ENCODE assay signal across 8 cellular contexts in genomic region chr2:219219113-219219696, GRCh38. TPM values are rescaled to one million over a fixed set of nuclear protein-coding genes. Genes with fewer than 3 reads are reported as not detected.
DNase-seq lines count a peak whose midpoint lies in the region; ATAC-seq and TF ChIP-seq lines count a peak whose summit lies in the region.

No MANE protein-coding gene starts in this region.

- peak overlapping the region; percentile 98 for H3K4me2 ChIP-seq in mammary epithelial cell (ENCODE audit: insufficient read depth, low read depth, low read length)

- no peaks in the 10 kb centered on the region for H3K9me3 ChIP-seq in left ventricle myocardium inferior (replicated peaks)
- H3K9me3 ChIP-seq in mammary epithelial cell (replicated peaks; ENCODE audit: insufficient read depth, low read length), result no peaks in the 10 kb centered on the region
- no peaks in the 10 kb centered on the region for H3K9me3 ChIP-seq in mesodermal cell (ENCODE audit: control insufficient read depth, low read length)
- no peaks in the 10 kb centered on the region for H3K9me3 ChIP-seq in vagina

- WGBS in mammary epithelial cell (ENCODE audit: low coverage, missing lambda C conversion rate), result 57% methylated on average over 28 of the region's 33 CpGs
- 49 to 57% methylated on average over 25 to 32 of the region's 33 CpGs for WGBS in mesodermal cell (ENCODE audit: insufficient coverage in 2 of 2), 2 experiments

- dilution Hi-C loops in mammary epithelial cell (cut with HindIII; ENCODE audit: low sequenced_read_pairs), result no loop called here

- no peak for ATAC-seq in left cardiac atrium
- ATAC-seq in GM21576 (IDR thresholded peaks at IDR 0.05; ENCODE audit: unreplicated experiment), result no peak

- H3K9ac ChIP-seq in mammary epithelial cell (ENCODE audit: insufficient read depth, low read length), result no peak overlapping the region

- H3K4me3 ChIP-seq in left ventricle myocardium inferior, result peak overlapping the region; percentile 75
- H3K4me3 ChIP-seq in mammary epithelial cell (replicated peaks in 1 of 3; ENCODE audit: insufficient read depth in 1 of 3, low read depth in 2 of 3, low read length in 3 of 3), result no peak overlapping the region
- H3K4me3 ChIP-seq in mesodermal cell (ENCODE audit: extremely low read depth, insufficient read depth, low read length, poor library complexity, severe bottlenecking), result peak overlapping the region; percentile 52
- H3K4me3 ChIP-seq in vagina, result peak overlapping the region; percentile 45 to 60

- no peak for TF ChIP-seq CTCF in left ventricle myocardium inferior (IDR thresholded peaks at IDR 0.05; ENCODE audit: borderline replicate concordance)
- no peak for TF ChIP-seq CTCF in mammary epithelial cell (conservative IDR thresholded peaks at IDR 0.05 in 1 of 2, IDR thresholded peaks at IDR 0.05 in 1 of 2; ENCODE audit: extremely low read depth in 1 of 2, insufficient read depth in 1 of 2, low read depth in 1 of 2, low read length in 2 of 2)
- no peak for TF ChIP-seq CTCF in vagina (IDR thresholded peaks at IDR 0.05)

- no peaks in the 10 kb centered on the region for H4K20me1 ChIP-seq in mammary epithelial cell (ENCODE audit: insufficient read depth, low read length)

- CTCF ChIA-PET in mammary epithelial cell (lab: Charles Lee; ENCODE audit: low non-redundant PET), result no interaction called here

- DNase-seq in left ventricle myocardium inferior (no peak), left cardiac atrium (no peak), mammary epithelial cell (no peak), vagina (ENCODE audit: extremely low spot score in 2 of 2) (no peak), kidney tubule cell (ENCODE audit: low spot score) (no peak), posterior vena cava (ENCODE audit: low spot score) (no peak)

- H3K27me3 ChIP-seq in left ventricle myocardium inferior (ENCODE audit: low read depth) (no peaks in the 10 kb centered on the region), mammary epithelial cell (ENCODE audit: insufficient read depth, low read length) (no peaks in the 10 kb centered on the region), vagina (no peaks in the 10 kb centered on the region)

- no peak for TF ChIP-seq POLR2A in vagina (IDR thresholded peaks at IDR 0.05)

- intact Hi-C loops in left ventricle myocardium inferior (cut with micrococcal nuclease), result no loop called here
- intact Hi-C loops in left cardiac atrium (cut with DNase I), result loop anchor here (5.0 kb wide), 1 partner anchor 42 kb away; the partner anchor contains the start of genes CNPPD1 (in 2 of the 2) and RETREG2 (in 2 of the 2)
- intact Hi-C loops in mammary epithelial cell (cut with micrococcal nuclease), result loop anchor here (1.0 to 2.0 kb wide), 3 partner anchors 10 to 42 kb away; partner anchors contain the start of genes ANKZF1, ATG9A, CNPPD1 and TUBA4A
- intact Hi-C loops in vagina (cut with DNase I), result loop anchor here (2.0 kb wide), 1 partner anchor 42 kb away; the partner anchor contains the start of gene CNPPD1
- intact Hi-C loops in posterior vena cava (cut with DNase I), result loop anchor here in 1 of 2 donors (5.0 kb wide), 1 partner anchor 42 kb away; the partner anchor contains the start of genes CNPPD1 and RETREG2

- H3K27ac ChIP-seq in left ventricle myocardium inferior (replicated peaks) (peak overlapping the region; percentile 98), mammary epithelial cell (ENCODE audit: insufficient read depth, low read depth, low read length) (no peak overlapping the region), mesodermal cell (ENCODE audit: low read depth, low read length, severe bottlenecking) (peak overlapping the region; percentile 96), vagina (peak overlapping the region; percentile 84)

- no peaks in the 10 kb centered on the region for H3K79me2 ChIP-seq in mammary epithelial cell (ENCODE audit: insufficient read depth, low read length)

- H3K4me1 ChIP-seq in left ventricle myocardium inferior (peaks cover 40% of the 10 kb centered on the region), mammary epithelial cell (ENCODE audit: insufficient read depth, low read length) (peaks cover 21% of the 10 kb centered on the region), mesodermal cell (ENCODE audit: control insufficient read depth, insufficient read depth, low read length, poor library complexity, severe bottlenecking) (peaks cover 7% of the 10 kb centered on the region), vagina (peaks cover 40% of the 10 kb centered on the region)

- peak overlapping the region; percentile 64 for H2AFZ ChIP-seq in mammary epithelial cell (ENCODE audit: low read depth, low read length)

- TSS peak; percentile 35 for BruUV-seq in mammary epithelial cell (replicated peaks; lab: Mats Ljungman, UMichigan)

- in situ Hi-C loops in mammary epithelial cell (cut with MboI; ENCODE audit: low sequenced_read_pairs in 2 of 2), result no loop called here

- peaks cover 67% of the 10 kb centered on the region for H3K36me3 ChIP-seq in left ventricle myocardium inferior
- peaks cover 17% of the 10 kb centered on the region for H3K36me3 ChIP-seq in mammary epithelial cell (ENCODE audit: insufficient read depth, low read length)
- H3K36me3 ChIP-seq in mesodermal cell (ENCODE audit: control insufficient read depth, insufficient read depth, low read length), result peaks cover 56% of the 10 kb centered on the region
- peaks cover 2 to 67% of the 10 kb centered on the region in 2 donors for H3K36me3 ChIP-seq in vagina

RNA-seq across cellular contexts. Expression of gene ABCB6, which starts 0.4 kb away (rescaled TPM):
- 21.5 TPM for total RNA-seq in left ventricle myocardium inferior
- 10 to 100 TPM; 14.2 to 23.0 TPM for total RNA-seq in left cardiac atrium
- 10 to 100 TPM in 1 of 2 donors, 1 to 10 TPM in 1; 9.6 to 15.7 TPM for total RNA-seq in mammary epithelial cell
- polyA plus RNA-seq in mammary epithelial cell, result 10.7 TPM
- 14.1 TPM for polyA minus RNA-seq in mammary epithelial cell
- 11.7 TPM for polyA plus RNA-seq in mesodermal cell (2013, experiment 1 of 2)
- 11.0 TPM for polyA plus RNA-seq in mesodermal cell (2013, experiment 2 of 2)
- total RNA-seq in vagina, result 23.8 TPM
- total RNA-seq in posterior vena cava, result 10 to 100 TPM; 16.0 to 24.2 TPM

RNA-seq across cellular contexts. Expression of gene ATG9A, which starts 10.2 kb away (rescaled TPM):
- total RNA-seq in left ventricle myocardium inferior (78.2 TPM), left cardiac atrium (10 to 100 TPM; 69.0 to 74.4 TPM), mammary epithelial cell (10 to 100 TPM; 60.4 to 74.5 TPM), vagina (62.4 TPM), posterior vena cava (10 to 100 TPM; 28.5 to 38.5 TPM)
- polyA plus RNA-seq in mammary epithelial cell, result 59.0 TPM
- 146 TPM for polyA minus RNA-seq in mammary epithelial cell
- polyA plus RNA-seq in mesodermal cell (2013, experiment 1 of 2), result 47.8 TPM
- polyA plus RNA-seq in mesodermal cell (2013, experiment 2 of 2), result 41.2 TPM

RNA-seq across cellular contexts. Expression of gene ANKZF1, which starts 10.4 kb away (rescaled TPM):
- total RNA-seq in left ventricle myocardium inferior (29.8 TPM), left cardiac atrium (10 to 100 TPM; 16.0 to 20.3 TPM), mammary epithelial cell (10 to 100 TPM; 29.2 to 52.9 TPM), vagina (98.7 TPM), posterior vena cava (10 to 100 TPM; 11.5 to 24.2 TPM)
- 32.4 TPM for polyA plus RNA-seq in mammary epithelial cell
- polyA minus RNA-seq in mammary epithelial cell, result 34.0 TPM
- polyA plus RNA-seq in mesodermal cell (2013, experiment 1 of 2), result 44.8 TPM
- polyA plus RNA-seq in mesodermal cell (2013, experiment 2 of 2), result 41.9 TPM

RNA-seq across cellular contexts. Expression of gene ZFAND2B, which starts 12.6 kb away (rescaled TPM):
- total RNA-seq in left ventricle myocardium inferior, result 19.7 TPM
- 10 to 100 TPM; 21.2 to 26.5 TPM for total RNA-seq in left cardiac atrium
- 10 to 100 TPM; 23.7 to 33.8 TPM for total RNA-seq in mammary epithelial cell
- polyA plus RNA-seq in mammary epithelial cell, result 32.0 TPM
- polyA minus RNA-seq in mammary epithelial cell, result 41.3 TPM
- polyA plus RNA-seq in mesodermal cell (2013, experiment 1 of 2), result 28.8 TPM
- 24.8 TPM for polyA plus RNA-seq in mesodermal cell (2013, experiment 2 of 2)
- total RNA-seq in vagina, result 52.1 TPM
- total RNA-seq in posterior vena cava, result 10 to 100 TPM; 33.8 to 34.7 TPM

RNA-seq across cellular contexts. Expression of gene GLB1L, which starts 26.0 kb away (rescaled TPM):
- total RNA-seq in left ventricle myocardium inferior (1.7 TPM), left cardiac atrium (1 to 10 TPM; 4.7 to 4.9 TPM), mammary epithelial cell (10 to 100 TPM in 1 of 2 donors, 1 to 10 TPM in 1; 5.5 to 21.8 TPM), vagina (22.8 TPM), posterior vena cava (1 to 10 TPM; 5.3 to 7.5 TPM)
- polyA plus RNA-seq in mammary epithelial cell, result 6.2 TPM
- 3.6 TPM for polyA minus RNA-seq in mammary epithelial cell
- 5.2 TPM for polyA plus RNA-seq in mesodermal cell (2013, experiment 1 of 2)
- polyA plus RNA-seq in mesodermal cell (2013, experiment 2 of 2), result 7.6 TPM

Comparison
In these comparisons a context has a peak if more than half of its experiments do, and no peak if none do; other contexts are left out.
1. H3K4me3 ChIP-seq: peak in left ventricle myocardium inferior (single experiment), mesodermal cell (single experiment) and vagina (2 of 2); none in mammary epithelial cell (0 of 3).